8 cellular contexts compared by ENCODE assay signal in genomic region chr16:85688586-85689284, GRCh38. TPM values are rescaled to one million over a fixed set of nuclear protein-coding genes. Genes with fewer than 3 reads are reported as not detected.
DNase-seq lines count a peak whose midpoint lies in the region; ATAC-seq and TF ChIP-seq lines count a peak whose summit lies in the region.

Gene GINS2 (minus strand): TSS chr16:85688954. CDS start chr16:85688898, 56 bp downstream.

- peak within 1 kb of the TSS; percentile 90 for H3K4me3 Mint-ChIP-seq in activated T-cell treated with anti-CD3 and anti-CD28 coated beads, Interleukin-2, amount 50 U/mL, for 24 hours

- no peak within 1 kb of the TSS for H4K5ac ChIP-seq in IMR-90 (ENCODE audit: low read depth, low read length)

- H3K79me1 ChIP-seq in IMR-90 (ENCODE audit: low read depth in 1 of 2, low read length in 2 of 2): peaks cover 0 to 22% of the 10 kb centered on the region in 2 experiments; a peak in 2 of 4 replicates

- peak within 1 kb of the TSS; percentile 69 for H3K9ac ChIP-seq in IMR-90 (ENCODE audit: low read depth, low read length)

- peak within 1 kb of the TSS; percentile 93 for H3K4me2 ChIP-seq in IMR-90 (ENCODE audit: low read depth, low read length)

- H3K9me1 ChIP-seq in IMR-90 (ENCODE audit: insufficient read depth, low read length): peaks cover 2% of the 10 kb centered on the region; the same call in 1 of the 2 replicates

- no peak within 1 kb of the TSS; the same call in 1 of the 2 replicates for H3K56ac ChIP-seq in IMR-90 (ENCODE audit: extremely low read depth, insufficient read depth, low read length)

- H3K36me3 ChIP-seq in IMR-90 (ENCODE audit: control insufficient read depth, insufficient read depth, low read length) (no peaks in the 10 kb centered on the region), esophagus muscularis mucosa (no peaks in the 10 kb centered on the region)

- H2AFZ ChIP-seq in IMR-90 (replicated peaks; ENCODE audit: low read length, poor library complexity): peak within 1 kb of the TSS; percentile 99

- H3K18ac ChIP-seq in IMR-90 (ENCODE audit: low read depth, low read length): no peak within 1 kb of the TSS

- no peak within 1 kb of the TSS for H2AK5ac ChIP-seq in IMR-90 (ENCODE audit: low read depth, low read length)

- no peak within 1 kb of the TSS for H2BK20ac ChIP-seq in IMR-90 (ENCODE audit: low read depth, low read length)

- H2AK9ac ChIP-seq in IMR-90 (replicated peaks; ENCODE audit: low read depth, low read length, poor library complexity): peak within 1 kb of the TSS; percentile 88

- CTCF ChIA-PET in IMR-90 (lab: Yijun Ruan, JAX): interaction anchor here (0.6 kb wide), 1 partner anchor 14 kb away, joined by 3 read pairs; no protein-coding TSS in a partner anchor

- no peak for TF ChIP-seq EP300 in esophagus muscularis mucosa (IDR thresholded peaks at IDR 0.05)

- no peaks in the 10 kb centered on the region for H3K9me3 Mint-ChIP-seq in activated T-cell treated with anti-CD3 and anti-CD28 coated beads, Interleukin-2, amount 50 U/mL, for 24 hours

- H3K27ac Mint-ChIP-seq in activated T-cell treated with anti-CD3 and anti-CD28 coated beads, Interleukin-2, amount 50 U/mL, for 24 hours: peak within 1 kb of the TSS; percentile 89

- no peak within 1 kb of the TSS for H2BK120ac ChIP-seq in IMR-90 (ENCODE audit: low read depth, low read length)

- H4K20me1 ChIP-seq in IMR-90 (ENCODE audit: insufficient read depth, low read length): 0 out of 2 replicates have a peak, but pooled peaks cover 5% of the 10 kb centered on the region

- H3K23ac ChIP-seq in IMR-90 (ENCODE audit: low read depth, low read length): no peak within 1 kb of the TSS

- TF ChIP-seq POLR2A in IMR-90 (IDR thresholded peaks at IDR 0.05; ENCODE audit: low read depth, low read length) (0 out of 2 replicates have a peak, but pooled peaks have one; percentile 30), esophagus muscularis mucosa (IDR thresholded peaks at IDR 0.05; ENCODE audit: low read depth) (no peak)

- H3K14ac ChIP-seq in IMR-90 (replicated peaks; ENCODE audit: low read depth, low read length): no peak within 1 kb of the TSS

- in situ Hi-C loops in IMR-90 (cut with MboI; ENCODE audit: low sequenced_read_pairs): no loop called here

- H4K8ac ChIP-seq in IMR-90 (ENCODE audit: low read depth in 2 of 2, low read length in 2 of 2): peak within 1 kb of the TSS in 1 of 2 experiments; percentile 16; a peak in 2 of 4 replicates

- 1% methylated on average over 20 of the region's 86 CpGs; no CpG with 5 or more reads in 1 of the 2 experiments for WGBS in IMR-90 (ENCODE audit: extremely low coverage in 2 of 2, insufficient read length in 1 of 2), 2 experiments
- 4% methylated on average over 24 of the region's 86 CpGs for WGBS in esophagus muscularis mucosa

- H3K4me1 ChIP-seq in IMR-90 (ENCODE audit: control insufficient read depth, insufficient read depth, low read length) (no peaks in the 10 kb centered on the region), esophagus muscularis mucosa (peaks cover 13 to 20% (median 17%) of the 10 kb centered on the region in 4 donors)

- BruUV-seq in IMR-90 (replicated peaks; lab: Mats Ljungman, UMichigan): no TSS peak

- H3K4me3 ChIP-seq in IMR-90 (ENCODE audit: insufficient read depth, low read depth, low read length) (peak within 1 kb of the TSS; percentile 87), esophagus muscularis mucosa (peak within 1 kb of the TSS; percentile 64 to 70 (median 68))

- DNase-seq in DMS 273 treated with DMSO at 0.1 percent for 48 hours (lab: John Stamatoyannopoulos, UW): peak; percentile 73
- DNase-seq in IMR-90: peak; percentile 84
- DNase-seq in activated T-cell treated with anti-CD3 and anti-CD28 coated beads, Interleukin-2, amount 50 U/mL, for 24 hours: peak; percentile 94
- peak; percentile 93 for DNase-seq in esophagus muscularis mucosa (ENCODE audit: extremely low spot score)
- peak; percentile 84 for DNase-seq in myocyte (ENCODE audit: low read depth)
- peak; percentile 75 for DNase-seq in stimulated activated CD8-positive, alpha-beta memory T cell treated with anti-CD3 and anti-CD28 coated beads, Interleukin-7, amount 100 ng/mL, for 24 hours (ENCODE audit: low read depth)

- intact Hi-C loops in IMR-90 (cut with micrococcal nuclease) (no loop called here), esophagus muscularis mucosa (cut with DNase I) (no loop called here)

- POLR2A ChIA-PET in IMR-90 (lab: Charles Lee; ENCODE audit: unreplicated experiment): no interaction called here

- no peak within 1 kb of the TSS for H3K4ac ChIP-seq in IMR-90 (ENCODE audit: low read depth, low read length)

- H3K27me3 ChIP-seq in IMR-90 (ENCODE audit: control insufficient read depth, insufficient read depth, low read length) (peaks cover 14% of the 10 kb centered on the region; the same call in 1 of the 2 replicates), esophagus muscularis mucosa (peaks cover 0 to 12% (median 0%) of the 10 kb centered on the region in 4 donors)

- no peak for TF ChIP-seq CTCF in IMR-90 (conservative IDR thresholded peaks at IDR 0.05; ENCODE audit: low read depth, low read length)
- no peak for TF ChIP-seq CTCF in esophagus muscularis mucosa (IDR thresholded peaks at IDR 0.05)

- H3K9me3 ChIP-seq in IMR-90 (ENCODE audit: control insufficient read depth, insufficient read depth, low read length): no peaks in the 10 kb centered on the region
- H3K9me3 ChIP-seq in esophagus muscularis mucosa: no peaks in the 10 kb centered on the region

- no peak within 1 kb of the TSS for H2BK5ac ChIP-seq in IMR-90 (ENCODE audit: low read depth, low read length, poor library complexity, severe bottlenecking)

- no peak within 1 kb of the TSS for H4K91ac ChIP-seq in IMR-90 (ENCODE audit: insufficient read depth, low read depth, low read length)

- peaks cover 45% of the 10 kb centered on the region for H3K36me3 Mint-ChIP-seq in activated T-cell treated with anti-CD3 and anti-CD28 coated beads, Interleukin-2, amount 50 U/mL, for 24 hours (ENCODE audit: low read depth)

- ATAC-seq in GM21528 (IDR thresholded peaks at IDR 0.05; ENCODE audit: low FRiP score, unreplicated experiment): peak; percentile 88
- peak; percentile 100 for ATAC-seq in IMR-90 (ENCODE audit: low read depth)

- no peak within 1 kb of the TSS for H2BK15ac ChIP-seq in IMR-90 (ENCODE audit: low read depth, low read length)

- dilution Hi-C loops in IMR-90 (cut with HindIII; ENCODE audit: low sequenced_read_pairs, unreplicated experiment): no loop called here

- TF ChIP-seq RAD21 in IMR-90 (IDR thresholded peaks at IDR 0.05; ENCODE audit: low read length): no peak

- peak within 1 kb of the TSS; percentile 42; the same call in 1 of the 2 replicates for H3K27ac ChIP-seq in IMR-90 (ENCODE audit: insufficient read depth, low read length)
- H3K27ac ChIP-seq in esophagus muscularis mucosa (replicated peaks in 1 of 4): no peak within 1 kb of the TSS

- peaks cover 3% of the 10 kb centered on the region for H3K27me3 Mint-ChIP-seq in activated T-cell treated with anti-CD3 and anti-CD28 coated beads, Interleukin-2, amount 50 U/mL, for 24 hours

- H3K4me1 Mint-ChIP-seq in activated T-cell treated with anti-CD3 and anti-CD28 coated beads, Interleukin-2, amount 50 U/mL, for 24 hours (ENCODE audit: low read depth): peaks cover 17% of the 10 kb centered on the region

TF ChIP-seq in IMR-90, 13 proteins besides CTCF, POLR2A, EP300 and RAD21 (continues in another document):
- TF ChIP-seq BHLHE40 (IDR thresholded peaks at IDR 0.05; ENCODE audit: low read depth, low read length) (no peak), RCOR1 (IDR thresholded peaks at IDR 0.05; ENCODE audit: insufficient replicate concordance, low read length) (no peak), CEBPB (IDR thresholded peaks at IDR 0.05; ENCODE audit: low read depth, low read length) (no peak), FOS (IDR thresholded peaks at IDR 0.05; ENCODE audit: low read depth, low read length) (no peak), MAFK (IDR thresholded peaks at IDR 0.05; ENCODE audit: low read depth, low read length) (no peak), NFE2L2 (IDR thresholded peaks at IDR 0.05; ENCODE audit: low read depth, low read length) (no peak), MXI1 (IDR thresholded peaks at IDR 0.05; ENCODE audit: borderline replicate concordance, low read depth, low read length) (peak; percentile 29; the same call in 1 of the 2 replicates)

TF ChIP-seq in PFSK-1, 5 proteins besides CTCF, POLR2A, EP300 and RAD21 (continues in another document):
- TF ChIP-seq TAF1 (IDR thresholded peaks at IDR 0.05; ENCODE audit: borderline replicate concordance, insufficient read depth, low read length): peak; percentile 29; the same call in 1 of the 2 replicates
- TF ChIP-seq POLR2AphosphoS5 (IDR thresholded peaks at IDR 0.05; ENCODE audit: low read depth, low read length): peak; percentile 44; the same call in 1 of the 2 replicates
- TF ChIP-seq SIN3A (IDR thresholded peaks at IDR 0.05; ENCODE audit: borderline replicate concordance, insufficient read depth, low read length): peak; percentile 68; the same call in 1 of the 2 replicates
- no peak for TF ChIP-seq FOXP2 (optimal IDR thresholded peaks at IDR 0.05; ENCODE audit: borderline replicate concordance, extremely low read depth, extremely low read length, insufficient read depth)

RNA-seq across cellular contexts. Expression of gene GINS2, which starts in this region (rescaled TPM):
- total RNA-seq in IMR-90 (2012; rRNA removed): 12.8 and 13.4 TPM in 2 replicates
- 11.3 and 12.0 TPM in 2 replicates for polyA plus RNA-seq in IMR-90 (2012; rRNA removed)
- polyA plus RNA-seq in IMR-90 (2012; cell fraction: cytosol; rRNA removed): 4.0 and 9.5 TPM in 2 replicates
- 1.7 and 3.6 TPM in 2 replicates for polyA plus RNA-seq in IMR-90 (2012; cell fraction: nucleus; rRNA removed; ENCODE audit: low replicate concordance)
- 6.3 TPM for polyA plus RNA-seq in PFSK-1 (2012; ENCODE audit: insufficient read length, low read depth)
- total RNA-seq in esophagus muscularis mucosa: under 1 TPM in 2 of 4 donors, not detected in 2; 0.17 to 0.84 TPM
- total RNA-seq in myocyte: 0.88 and 2.9 TPM in 2 replicates
- 1.1 TPM for polyA plus RNA-seq in myocyte (2012)

Comparison
In these comparisons a context has a peak if more than half of its experiments do, and no peak if none do; other contexts are left out.
1. Peak in DNase-seq and H3K4me3 ChIP-seq in esophagus muscularis mucosa; RNA of the gene not detected or under 1 TPM.